Comparison of ENCODE assay signal across 9 cellular contexts in genomic region chr12:12992418-12993175, GRCh38. TPM values are rescaled to one million over a fixed set of nuclear protein-coding genes. Genes with fewer than 3 reads are reported as not detected.
DNase-seq lines count a peak whose midpoint lies in the region; ATAC-seq lines count a peak whose summit lies in the region.
"Had no signal": no experiment of that assay in that cellular context is flagged by ENCODE, and none has a peak within 500 bp of the region (broad histone marks: within the 10 kb centered on the region; RNA-seq: fewer than 3 reads in every experiment).

No MANE protein-coding gene starts in this region.

- H3K36me3 ChIP-seq in SJSA1, result peaks cover 12% of the 10 kb centered on the region; the same call in 1 of the 2 replicates

- H3K9me3 ChIP-seq in SJSA1 (replicated peaks), result no peaks in the 10 kb centered on the region

- peaks cover 10% of the 10 kb centered on the region for H3K4me1 ChIP-seq in SJSA1 (replicated peaks)

- peak overlapping the region; percentile 64 for H3K27ac ChIP-seq in SJSA1

- H3K4me3 ChIP-seq in SJSA1, result peak overlapping the region; percentile 23
- peak overlapping the region; percentile 22 for H3K4me3 ChIP-seq in skeletal muscle cell (ENCODE audit: low read depth, low read length)

- H3K27me3 ChIP-seq in SJSA1 (replicated peaks), result no peaks in the 10 kb centered on the region

- ATAC-seq in GM18868 (IDR thresholded peaks at IDR 0.05; ENCODE audit: unreplicated experiment), result peak; percentile 90
- ATAC-seq in GM18517 (IDR thresholded peaks at IDR 0.05; ENCODE audit: unreplicated experiment), result no peak

- peak; percentile 46 to 60 for DNase-seq in SJSA1 (ENCODE audit: low read depth in 1 of 2, low spot score in 2 of 2)
- peak; percentile 40 for DNase-seq in foreskin melanocyte
- DNase-seq in skeletal muscle cell (ENCODE audit: low read depth), result peak; percentile 89
- DNase-seq in NCI-H1105 treated with DMSO at 0.1 percent for 48 hours (lab: John Stamatoyannopoulos, UW), result no peak
- no peak for DNase-seq in NCI-H1930 (lab: John Stamatoyannopoulos, UW)
- no peak for DNase-seq in GM19240 (ENCODE audit: insufficient read length, low spot score)

RNA-seq across cellular contexts. Expression of gene HEBP1, which starts 7.5 kb away (rescaled TPM):
- 3.2 and 6.6 TPM in 2 replicates for total RNA-seq in SJSA1 (2014; rRNA removed; shearing (Covaris generic))

RNA-seq across cellular contexts. Expression of gene GPRC5D, which starts 40.6 kb away (rescaled TPM):
- total RNA-seq in SJSA1 (2014; rRNA removed; shearing (Covaris generic)), result not detected in 2 replicates
- total RNA-seq: urinary bladder had no signal

RNA-seq across cellular contexts. Expression of gene FAM234B, which starts 51.6 kb away (rescaled TPM):
- total RNA-seq in SJSA1 (2014; rRNA removed; shearing (Covaris generic)), result 3.5 and 6.8 TPM in 2 replicates

Comparison
In these comparisons a context has a peak if more than half of its experiments do, and no peak if none do; other contexts are left out.
1. DNase-seq: peak in SJSA1 (2 of 2), foreskin melanocyte (single experiment) and skeletal muscle cell (single experiment); none in NCI-H1105 treated with DMSO at 0.1 percent for 48 hours (single experiment), NCI-H1930 (0 of 2) and GM19240 (single experiment).